In the genomic region with DNA sequence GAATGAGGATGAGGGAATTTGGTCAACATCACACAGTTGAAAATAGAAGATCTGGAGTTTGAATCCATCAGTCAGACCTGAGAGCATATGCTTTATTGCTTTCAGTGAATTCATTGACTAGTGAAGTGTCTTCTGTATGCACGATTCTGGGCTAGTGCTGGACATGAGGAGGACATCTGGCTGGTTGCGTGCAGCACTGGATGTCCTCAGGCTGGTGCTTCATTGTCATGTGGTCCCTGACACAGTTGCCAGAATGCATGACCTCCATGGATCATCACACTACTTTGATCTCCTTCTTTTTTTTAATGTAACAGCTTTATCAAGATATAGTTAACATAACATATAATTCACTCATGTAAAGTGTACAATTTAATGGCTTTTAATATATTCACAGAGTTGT, we compare ENCODE assay signal across 1 cellular context.
TF ChIP-seq lines count a peak whose summit lies in the region.

No MANE protein-coding gene starts in this region.

TF ChIP-seq in IMR-90, 13 proteins besides CTCF, POLR2A, EP300 and RAD21 (continued from another document):
- TF ChIP-seq, protein P1, sequence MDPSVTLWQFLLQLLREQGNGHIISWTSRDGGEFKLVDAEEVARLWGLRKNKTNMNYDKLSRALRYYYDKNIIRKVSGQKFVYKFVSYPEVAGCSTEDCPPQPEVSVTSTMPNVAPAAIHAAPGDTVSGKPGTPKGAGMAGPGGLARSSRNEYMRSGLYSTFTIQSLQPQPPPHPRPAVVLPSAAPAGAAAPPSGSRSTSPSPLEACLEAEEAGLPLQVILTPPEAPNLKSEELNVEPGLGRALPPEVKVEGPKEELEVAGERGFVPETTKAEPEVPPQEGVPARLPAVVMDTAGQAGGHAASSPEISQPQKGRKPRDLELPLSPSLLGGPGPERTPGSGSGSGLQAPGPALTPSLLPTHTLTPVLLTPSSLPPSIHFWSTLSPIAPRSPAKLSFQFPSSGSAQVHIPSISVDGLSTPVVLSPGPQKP (IDR thresholded peaks at IDR 0.05; ENCODE audit: borderline replicate concordance, low read depth, low read length) = no peak
- TF ChIP-seq RFX5 (IDR thresholded peaks at IDR 0.05; ENCODE audit: low read depth, low read length) = no peak
- TF ChIP-seq NFE2L2 (IDR thresholded peaks at IDR 0.05; ENCODE audit: low read depth, low read length) = no peak
- TF ChIP-seq MAZ (IDR thresholded peaks at IDR 0.05; ENCODE audit: borderline replicate concordance, low read depth, low read length) = no peak
- no peak for TF ChIP-seq MXI1 (IDR thresholded peaks at IDR 0.05; ENCODE audit: borderline replicate concordance, low read depth, low read length)
- no peak for TF ChIP-seq FOS (IDR thresholded peaks at IDR 0.05; ENCODE audit: low read depth, low read length)
- no peak for TF ChIP-seq RCOR1 (IDR thresholded peaks at IDR 0.05; ENCODE audit: insufficient replicate concordance, low read length)
- TF ChIP-seq BHLHE40 (IDR thresholded peaks at IDR 0.05; ENCODE audit: low read depth, low read length) = no peak
